8 cellular contexts compared by ENCODE assay signal in the genomic region with DNA sequence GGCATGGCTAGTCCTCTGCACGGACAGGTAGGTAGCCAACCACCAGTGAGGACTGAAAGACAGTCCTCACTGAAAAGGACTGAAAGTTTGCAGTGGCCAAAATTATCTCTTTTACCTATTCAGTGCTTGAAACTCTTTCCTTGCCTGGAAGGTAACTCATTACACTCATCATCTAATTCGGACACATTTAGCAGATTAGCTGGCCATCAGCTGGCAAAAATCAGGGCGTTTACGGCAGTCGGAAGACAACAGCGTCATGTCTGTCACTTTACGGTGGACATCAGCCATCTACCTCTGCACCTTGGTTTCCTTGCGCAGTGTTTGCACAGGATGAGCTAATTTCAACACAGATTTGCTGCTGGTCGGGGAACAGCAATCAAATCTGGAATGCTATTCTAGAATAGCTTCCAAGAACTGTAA. TPM values are rescaled to one million over a fixed set of nuclear protein-coding genes. Genes with fewer than 3 reads are reported as not detected.
DNase-seq lines count a peak whose midpoint lies in the region; ATAC-seq and TF ChIP-seq lines count a peak whose summit lies in the region.

No MANE protein-coding gene starts in this region.

- H3K9me3 ChIP-seq in CD4-positive, CD25-positive, alpha-beta regulatory T cell (ENCODE audit: control insufficient read depth in 2 of 2, low read length in 2 of 2), result no peaks in the 10 kb centered on the region

- peak overlapping the region; percentile 90 to 97 (median 96) for H3K4me3 Mint-ChIP-seq in CD4-positive, CD25-positive, alpha-beta regulatory T cell
- H3K4me3 Mint-ChIP-seq in activated naive CD4-positive, alpha-beta T cell treated with anti-CD3 and anti-CD28 coated beads, Interleukin-2, amount 10 ng/mL, durations not matched to agents 7 days and 5 days, result peak overlapping the region; percentile 93
- peak overlapping the region; percentile 76 for H3K4me3 Mint-ChIP-seq in progenitor cell of endocrine pancreas (ENCODE audit: low read depth)

- no peaks in the 10 kb centered on the region for H3K9me3 Mint-ChIP-seq in CD4-positive, CD25-positive, alpha-beta regulatory T cell
- no peaks in the 10 kb centered on the region for H3K9me3 Mint-ChIP-seq in activated naive CD4-positive, alpha-beta T cell treated with anti-CD3 and anti-CD28 coated beads, Interleukin-2, amount 10 ng/mL, durations not matched to agents 7 days and 5 days
- no peaks in the 10 kb centered on the region for H3K9me3 Mint-ChIP-seq in progenitor cell of endocrine pancreas (ENCODE audit: low read depth)

- no peaks in the 10 kb centered on the region for H3K27me3 Mint-ChIP-seq in CD4-positive, CD25-positive, alpha-beta regulatory T cell
- H3K27me3 Mint-ChIP-seq in activated naive CD4-positive, alpha-beta T cell treated with anti-CD3 and anti-CD28 coated beads, Interleukin-2, amount 10 ng/mL, durations not matched to agents 7 days and 5 days, result peaks cover 9% of the 10 kb centered on the region
- no peaks in the 10 kb centered on the region for H3K27me3 Mint-ChIP-seq in progenitor cell of endocrine pancreas

- peak; percentile 25 to 78 (median 67) for DNase-seq in CD4-positive, CD25-positive, alpha-beta regulatory T cell
- DNase-seq in NCI-H526 treated with DMSO at 0.1 percent for 48 hours (lab: John Stamatoyannopoulos, UW), result peak; percentile 34
- DNase-seq in activated naive CD4-positive, alpha-beta T cell treated with anti-CD3 and anti-CD28 coated beads, Interleukin-2, amount 10 ng/mL, durations not matched to agents 7 days and 5 days, result peak; percentile 63
- no peak for DNase-seq in left cardiac atrium
- no peak for DNase-seq in progenitor cell of endocrine pancreas (ENCODE audit: low spot score, unreplicated experiment)
- no peak for DNase-seq in NCI-H446 (lab: John Stamatoyannopoulos, UW)

- peak; percentile 34 to 38 for ATAC-seq in CD4-positive, CD25-positive, alpha-beta regulatory T cell (ENCODE audit: low read depth in 2 of 2)
- peak; percentile 24 for ATAC-seq in GM18868 (IDR thresholded peaks at IDR 0.05; ENCODE audit: unreplicated experiment)
- ATAC-seq in HG03095 (IDR thresholded peaks at IDR 0.05; ENCODE audit: unreplicated experiment), result peak; percentile 27
- peak; percentile 23 to 40 for ATAC-seq in left cardiac atrium

- no peaks in the 10 kb centered on the region for H3K36me3 ChIP-seq in CD4-positive, CD25-positive, alpha-beta regulatory T cell (ENCODE audit: control insufficient read depth, insufficient read depth, low read length)

- CTCF ChIA-PET in activated naive CD4-positive, alpha-beta T cell treated with anti-CD3 and anti-CD28 coated beads, Interleukin-2, amount 10 ng/mL, durations not matched to agents 7 days and 5 days (lab: Charles Lee), result no interaction called here

- peaks cover 25% of the 10 kb centered on the region for H3K4me1 ChIP-seq in CD4-positive, CD25-positive, alpha-beta regulatory T cell (ENCODE audit: control insufficient read depth, insufficient read depth, low read length, poor library complexity, severe bottlenecking)

- H3K27me3 ChIP-seq in CD4-positive, CD25-positive, alpha-beta regulatory T cell (ENCODE audit: control insufficient read depth, insufficient read depth, low read length), result no peaks in the 10 kb centered on the region

- H3K4me3 ChIP-seq in CD4-positive, CD25-positive, alpha-beta regulatory T cell (ENCODE audit: low read depth, low read length), result peak overlapping the region; percentile 93

- intact Hi-C loops in left cardiac atrium (cut with DNase I), result no loop called here

- peaks cover 10% of the 10 kb centered on the region for H3K36me3 Mint-ChIP-seq in CD4-positive, CD25-positive, alpha-beta regulatory T cell
- H3K36me3 Mint-ChIP-seq in activated naive CD4-positive, alpha-beta T cell treated with anti-CD3 and anti-CD28 coated beads, Interleukin-2, amount 10 ng/mL, durations not matched to agents 7 days and 5 days, result peaks cover 22% of the 10 kb centered on the region
- H3K36me3 Mint-ChIP-seq in progenitor cell of endocrine pancreas (ENCODE audit: insufficient read depth), result peaks cover 5% of the 10 kb centered on the region

- peak overlapping the region; percentile 95 for H3K27ac ChIP-seq in CD4-positive, CD25-positive, alpha-beta regulatory T cell (ENCODE audit: insufficient read depth, low read length, poor library complexity, severe bottlenecking)

- peaks cover 36 to 61% (median 47%) of the 10 kb centered on the region in 4 donors for H3K4me1 Mint-ChIP-seq in CD4-positive, CD25-positive, alpha-beta regulatory T cell
- H3K4me1 Mint-ChIP-seq in activated naive CD4-positive, alpha-beta T cell treated with anti-CD3 and anti-CD28 coated beads, Interleukin-2, amount 10 ng/mL, durations not matched to agents 7 days and 5 days, result peaks cover 52% of the 10 kb centered on the region
- H3K4me1 Mint-ChIP-seq in progenitor cell of endocrine pancreas (ENCODE audit: low read depth), result peaks cover 26% of the 10 kb centered on the region

- TF ChIP-seq CTCF in progenitor cell of endocrine pancreas (IDR thresholded peaks at IDR 0.05; ENCODE audit: unreplicated experiment), result no peak

- peak overlapping the region; percentile 93 to 95 (median 95) for H3K27ac Mint-ChIP-seq in CD4-positive, CD25-positive, alpha-beta regulatory T cell
- H3K27ac Mint-ChIP-seq in activated naive CD4-positive, alpha-beta T cell treated with anti-CD3 and anti-CD28 coated beads, Interleukin-2, amount 10 ng/mL, durations not matched to agents 7 days and 5 days, result peak overlapping the region; percentile 90
- H3K27ac Mint-ChIP-seq in progenitor cell of endocrine pancreas, result peak overlapping the region; percentile 94

RNA-seq across cellular contexts. Expression of a gene that starts 0.7 kb away (rescaled TPM):
- total RNA-seq in CD4-positive, CD25-positive, alpha-beta regulatory T cell, result 108 TPM
- polyA plus RNA-seq in CD4-positive, CD25-positive, alpha-beta regulatory T cell, result 100 to 1,000 TPM; 233 to 325 (median 249) TPM
- total RNA-seq in left cardiac atrium (100 to 1,000 TPM in 1 of 2 donors, 10 to 100 TPM in 1; 97.0 to 116 TPM), progenitor cell of endocrine pancreas (58.9 and 68.2 TPM in 2 replicates)

RNA-seq across cellular contexts. Expression of a gene that starts 20.2 kb away (rescaled TPM):
- total RNA-seq in CD4-positive, CD25-positive, alpha-beta regulatory T cell, result 3.9 TPM
- under 1 TPM in 2 of 4 donors, not detected in 2; 0.13 to 0.14 TPM for polyA plus RNA-seq in CD4-positive, CD25-positive, alpha-beta regulatory T cell
- 1 to 10 TPM; 1.2 to 2.3 TPM for total RNA-seq in left cardiac atrium
- 4.2 and 5.1 TPM in 2 replicates for total RNA-seq in progenitor cell of endocrine pancreas

RNA-seq across cellular contexts. Expression of a gene that starts 54.5 kb away (rescaled TPM):
- 2.6 TPM for total RNA-seq in CD4-positive, CD25-positive, alpha-beta regulatory T cell
- polyA plus RNA-seq in CD4-positive, CD25-positive, alpha-beta regulatory T cell, result under 1 TPM in 2 of 4 donors, not detected in 2; 0.09 to 0.25 TPM
- total RNA-seq in left cardiac atrium (1 to 10 TPM; 1.5 to 1.7 TPM), progenitor cell of endocrine pancreas (5.3 and 5.6 TPM in 2 replicates)

Comparison
In these comparisons a context has a peak if more than half of its experiments do, and no peak if none do; other contexts are left out.
1. DNase-seq: peak in CD4-positive, CD25-positive, alpha-beta regulatory T cell (3 of 3), NCI-H526 treated with DMSO at 0.1 percent for 48 hours (single experiment) and activated naive CD4-positive, alpha-beta T cell treated with anti-CD3 and anti-CD28 coated beads, Interleukin-2, amount 10 ng/mL, durations not matched to agents 7 days and 5 days (single experiment); none in left cardiac atrium (single experiment), progenitor cell of endocrine pancreas (single experiment) and NCI-H446 (0 of 2).
2. Peak in every context shown above with its lines, with median percentiles within 50 percentile points of each other: ATAC-seq, H3K27ac Mint-ChIP-seq and H3K4me3 Mint-ChIP-seq.